ENCODE assay signal across 10 cellular contexts in the genomic region with DNA sequence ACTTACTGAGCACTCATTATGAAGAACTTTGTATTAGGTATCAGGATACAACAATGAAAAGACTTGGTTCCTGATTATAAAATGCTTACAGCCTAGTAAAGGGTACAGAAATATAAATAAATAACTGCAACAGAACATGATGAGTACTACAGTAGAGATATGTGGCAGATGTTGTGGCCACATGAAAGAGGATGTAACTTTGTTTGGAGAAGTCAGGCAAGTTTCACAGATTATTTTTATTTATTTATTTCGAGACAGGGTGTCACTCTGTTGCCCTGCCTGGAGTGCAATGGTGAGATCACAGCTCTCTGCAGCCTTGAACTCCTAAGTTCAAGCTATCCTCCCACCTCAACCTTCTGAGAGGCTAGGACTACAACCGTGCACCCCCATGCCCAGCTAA. TPM values are rescaled to one million over a fixed set of nuclear protein-coding genes. Genes with fewer than 3 reads are reported as not detected.
DNase-seq lines count a peak whose midpoint lies in the region; ATAC-seq, FAIRE-seq and TF ChIP-seq lines count a peak whose summit lies in the region.
"Had no signal": no experiment of that assay in that cellular context is flagged by ENCODE, and none has a peak within 500 bp of the region (broad histone marks: within the 10 kb centered on the region; RNA-seq: fewer than 3 reads in every experiment).

No MANE protein-coding gene starts in this region.

- no peak overlapping the region for H3K4me3 Mint-ChIP-seq in Caco-2 (ENCODE audit: unreplicated experiment)

- RAD21 ChIA-PET in GM12878 (lab: Charles Lee; ENCODE audit: unreplicated experiment) = interaction anchor here (0.6 to 1.0 kb wide), 2 partner anchors 25 to 144 kb away, joined by 3 read pairs; no protein-coding TSS in a partner anchor

- WGBS in GM12878 (ENCODE audit: insufficient coverage, insufficient replicate concordance, low lambda C conversion rate, missing lambda C conversion rate) = 5% methylated on average over 2 of the region's 2 CpGs

- POLR2A ChIA-PET in GM12878 (lab: Charles Lee) = no interaction called here
- POLR2A ChIA-PET in Caco-2 (lab: Charles Lee) = no interaction called here

- no peak overlapping the region for H3K27ac Mint-ChIP-seq in Caco-2 (ENCODE audit: unreplicated experiment)

- TF ChIP-seq CTCF in GM12878 (IDR thresholded peaks at IDR 0.05 in 2 of 3, conservative IDR thresholded peaks at IDR 0.05 in 1 of 3; ENCODE audit: control insufficient read depth in 2 of 3, extremely low read depth in 1 of 3, insufficient read depth in 1 of 3, low read depth in 3 of 3, low read length in 3 of 3) (no peak), Caco-2 (IDR thresholded peaks at IDR 0.05; ENCODE audit: insufficient read depth in 1 of 2, low read depth in 1 of 2, low read length in 1 of 2, severe bottlenecking in 1 of 2, unreplicated experiment in 1 of 2) (no peak)

- no peaks in the 10 kb centered on the region for H3K36me3 ChIP-seq in GM12878 (ENCODE audit: control insufficient read depth in 2 of 2, insufficient read depth in 2 of 2, low read length in 1 of 2)
- H3K36me3 ChIP-seq in Caco-2 (ENCODE audit: control insufficient read depth, insufficient read depth, low read length) = no peaks in the 10 kb centered on the region
- H3K36me3 ChIP-seq: brain microvascular endothelial cell, prostate gland had no signal

- intact Hi-C loops in GM12878 (cut with micrococcal nuclease; ENCODE audit: unreplicated experiment) (no loop called here), Caco-2 (cut with micrococcal nuclease; ENCODE audit: unreplicated experiment) (loop anchor here (2.0 kb wide), 1 partner anchor 17 kb away; no protein-coding TSS in a partner anchor)

- no peak overlapping the region for H2AFZ ChIP-seq in GM12878 (ENCODE audit: control insufficient read depth, low read depth, low read length)

- peak; percentile 91 for FAIRE-seq in GM12878 (lab: Jason Lieb, UNC)

- ATAC-seq in GM18511 (IDR thresholded peaks at IDR 0.05; ENCODE audit: unreplicated experiment) (peak; percentile 90), GM21423 (IDR thresholded peaks at IDR 0.05; ENCODE audit: unreplicated experiment) (peak; percentile 67), HG03139 (IDR thresholded peaks at IDR 0.05; ENCODE audit: unreplicated experiment) (peak; percentile 80), GM12878 (peak; percentile 87), SK-N-SH treated with all-trans-retinoic acid at 6 μM for 48 hours (no peak)

- H3K27me3 ChIP-seq in GM12878 (replicated peaks in 1 of 2; ENCODE audit: control insufficient read depth in 2 of 2, insufficient read depth in 2 of 2, low read length in 1 of 2) (no peaks in the 10 kb centered on the region), Caco-2 (replicated peaks; ENCODE audit: control insufficient read depth, insufficient read depth, low read length) (no peaks in the 10 kb centered on the region)
- H3K27me3 ChIP-seq: brain microvascular endothelial cell had no signal

- H3K4me1 ChIP-seq in GM12878 (ENCODE audit: control insufficient read depth, insufficient read depth, low read length) = peaks cover 17% of the 10 kb centered on the region
- no peaks in the 10 kb centered on the region for H3K4me1 ChIP-seq in Caco-2
- H3K4me1 ChIP-seq: prostate gland had no signal

- H3K4me3 ChIP-seq in GM12878 (no peak overlapping the region), Caco-2 (ENCODE audit: low read depth, low read length) (no peak overlapping the region)
- H3K4me3 ChIP-seq: prostate gland had no signal

- TF ChIP-seq RAD21 in GM12878 (IDR thresholded peaks at IDR 0.05; ENCODE audit: insufficient read depth, low read depth, low read length) = no peak

- no peaks in the 10 kb centered on the region for H3K79me2 ChIP-seq in GM12878 (ENCODE audit: control insufficient read depth, insufficient read depth, low read length)

- H3K4me1 Mint-ChIP-seq in Caco-2 (ENCODE audit: low read depth, unreplicated experiment) = no peaks in the 10 kb centered on the region

- in situ Hi-C loops in GM12878 (cut with MboI) = no loop called here

- H3K27me3 Mint-ChIP-seq in Caco-2 (ENCODE audit: insufficient read depth, unreplicated experiment) = no peaks in the 10 kb centered on the region

- TF ChIP-seq POLR2A in GM12878 (IDR thresholded peaks at IDR 0.05; ENCODE audit: low read depth, low read length) = no peak

- H3K9me3 Mint-ChIP-seq in Caco-2 (ENCODE audit: unreplicated experiment) = no peaks in the 10 kb centered on the region

- no peaks in the 10 kb centered on the region for H3K36me3 Mint-ChIP-seq in Caco-2 (ENCODE audit: insufficient read depth, unreplicated experiment)

- H3K9me3 ChIP-seq in GM12878 (replicated peaks; ENCODE audit: control insufficient read depth, insufficient read depth, low read length) (no peaks in the 10 kb centered on the region), Caco-2 (no peaks in the 10 kb centered on the region)
- H3K9me3 ChIP-seq: prostate gland had no signal

- no peaks in the 10 kb centered on the region for H4K20me1 ChIP-seq in GM12878 (ENCODE audit: control insufficient read depth, insufficient read depth)

- CTCF ChIA-PET in GM12878 (lab: Yijun Ruan, JAX) (interaction anchor here (0.6 to 0.8 kb wide), 2 partner anchors 11 to 22 kb away, joined by 3 read pairs; no protein-coding TSS in a partner anchor), Caco-2 (lab: Charles Lee) (no interaction called here)

- TF ChIP-seq EP300 in GM12878 (IDR thresholded peaks at IDR 0.05; ENCODE audit: borderline replicate concordance in 1 of 2, control insufficient read depth in 1 of 2, low read depth in 2 of 2, low read length in 2 of 2) = no peak

- H3K27ac ChIP-seq in GM12878 (ENCODE audit: control insufficient read depth, insufficient read depth) = no peak overlapping the region
- H3K27ac ChIP-seq: brain microvascular endothelial cell, prostate gland had no signal

- SMC1A ChIA-PET in GM12878 (lab: Charles Lee; ENCODE audit: uncharacterized antibody, unreplicated experiment) = no interaction called here

- H3K9ac ChIP-seq in GM12878 (ENCODE audit: control insufficient read depth, insufficient read depth, low read length) = no peak overlapping the region

- peak overlapping the region; percentile 56; the same call in 1 of the 2 replicates for H3K4me2 ChIP-seq in GM12878 (ENCODE audit: control insufficient read depth, insufficient read depth)

- BruUV-seq in GM12878 (replicated peaks; lab: Mats Ljungman, UMichigan) (no TSS peak), Caco-2 (replicated peaks; lab: Mats Ljungman, UMichigan) (no TSS peak)

- DNase-seq in GM12878 (ENCODE audit: low read depth, low spot score) = no peak
- DNase-seq in cerebellar nuclear complex (lab: John Stamatoyannopoulos, UW) = no peak
- no peak for DNase-seq in Caco-2
- no peak for DNase-seq in DMS53 treated with DMSO at 0.1 percent for 48 hours (lab: John Stamatoyannopoulos, UW; ENCODE audit: unreplicated experiment)
- DNase-seq: brain microvascular endothelial cell had no signal

TF ChIP-seq in GM12878, 131 proteins besides CTCF, POLR2A, EP300 and RAD21 (continues in another document):
- TF ChIP-seq CBX5 (IDR thresholded peaks at IDR 0.05; ENCODE audit: low read depth) = 0 out of 2 replicates have a peak, but pooled peaks have one; percentile 32

RNA-seq across cellular contexts. Expression of gene UBE2K, which starts 15.8 kb away (rescaled TPM):
- 34.6 and 36.7 TPM in 2 replicates for total RNA-seq in GM12878 (2013; cell fraction: nucleolus; rRNA removed)
- total RNA-seq in GM12878 (2014; rRNA removed) = 20.5 and 22.5 TPM in 2 replicates
- total RNA-seq in GM12878 (2014; rRNA removed; fragmentation: Illumina TruSeq; extraction: Trizol) = 17.0 and 20.0 TPM in 2 replicates
- 71.4 and 78.5 TPM in 2 replicates for total RNA-seq in GM12878 (2021)
- 47.3 TPM for polyA plus RNA-seq in GM12878 (2011; ENCODE audit: low read depth)
- 111 and 158 TPM in 2 replicates for polyA plus RNA-seq in GM12878 (2011; rRNA removed)
- polyA plus RNA-seq in GM12878 (2011; cell fraction: cytosol; rRNA removed) = 50.9 and 51.8 TPM in 2 replicates
- polyA plus RNA-seq in GM12878 (2011; cell fraction: nucleus; rRNA removed) = 18.6 and 26.0 TPM in 2 replicates
- 83.2 and 83.3 TPM in 2 replicates for polyA plus RNA-seq in GM12878 (2012)
- 55.4 and 67.2 TPM in 2 replicates for polyA plus RNA-seq in GM12878 (2014; fragmentation: Illumina TruSeq; extraction: Trizol)
- 10 to 100 TPM; 54.3 to 96.4 TPM for polyA plus RNA-seq in GM12878 (2014; fragmentation: Nextera tagmentation; extraction: Ambion mirVana)
- 79.6 and 102 TPM in 2 replicates for polyA plus RNA-seq in GM12878 (2014; rRNA removed)
- 100 to 1,000 TPM; 113 to 141 TPM for polyA plus RNA-seq in GM12878 (2016; fragmentation: Nextera tagmentation; extraction: Ambion mirVana)
- 23.8 and 35.3 TPM in 2 replicates for polyA minus RNA-seq in GM12878 (2011; rRNA and poly(A)+ RNA removed)
- 14.8 and 20.2 TPM in 2 replicates for polyA minus RNA-seq in GM12878 (2011; cell fraction: cytosol; rRNA and poly(A)+ RNA removed)
- 5.4 and 15.5 TPM in 2 replicates for polyA minus RNA-seq in GM12878 (2011; cell fraction: nucleus; rRNA and poly(A)+ RNA removed)
- 141 and 144 TPM in 2 replicates for total RNA-seq in Caco-2 (2022)

RNA-seq across cellular contexts. Expression of gene SMIM14, which starts 43.5 kb away (rescaled TPM):
- total RNA-seq in GM12878 (2013; cell fraction: nucleolus; rRNA removed) = 18.3 and 21.1 TPM in 2 replicates
- total RNA-seq in GM12878 (2014; rRNA removed) (125 and 226 TPM in 2 replicates), GM12878 (2014; rRNA removed; fragmentation: Illumina TruSeq; extraction: Trizol) (184 and 186 TPM in 2 replicates), GM12878 (2021) (182 and 190 TPM in 2 replicates), Caco-2 (2022) (37.6 and 41.0 TPM in 2 replicates)
- polyA plus RNA-seq in GM12878 (2011; ENCODE audit: low read depth) = 31.2 TPM
- polyA plus RNA-seq in GM12878 (2011; rRNA removed) (475 and 622 TPM in 2 replicates), GM12878 (2014; fragmentation: Illumina TruSeq; extraction: Trizol) (208 and 257 TPM in 2 replicates), GM12878 (2014; fragmentation: Nextera tagmentation; extraction: Ambion mirVana) (100 to 1,000 TPM; 585 to 671 TPM), GM12878 (2014; rRNA removed) (92.3 and 161 TPM in 2 replicates), GM12878 (2016; fragmentation: Nextera tagmentation; extraction: Ambion mirVana) (100 to 1,000 TPM; 144 to 173 TPM)
- polyA plus RNA-seq in GM12878 (2011; cell fraction: cytosol; rRNA removed) = 192 and 213 TPM in 2 replicates
- polyA plus RNA-seq in GM12878 (2011; cell fraction: nucleus; rRNA removed) = 94.6 and 109 TPM in 2 replicates
- 72.3 and 88.3 TPM in 2 replicates for polyA plus RNA-seq in GM12878 (2012)
- polyA minus RNA-seq in GM12878 (2011; rRNA and poly(A)+ RNA removed) = 420 and 536 TPM in 2 replicates
- 87.4 and 119 TPM in 2 replicates for polyA minus RNA-seq in GM12878 (2011; cell fraction: cytosol; rRNA and poly(A)+ RNA removed)
- 10.2 and 13.1 TPM in 2 replicates for polyA minus RNA-seq in GM12878 (2011; cell fraction: nucleus; rRNA and poly(A)+ RNA removed)
